ENCODE assay signal across 12 cellular contexts in genomic region chrX:76893930-76894329, GRCh38.
"Had no signal": no experiment of that assay in that cellular context is flagged by ENCODE, and none has a peak within 500 bp of the region (broad histone marks: within the 10 kb centered on the region; RNA-seq: fewer than 3 reads in every experiment).

No MANE protein-coding gene starts in this region.

- H3K27ac ChIP-seq: coronary artery, parathyroid adenoma, skin epidermis, thoracic aorta had no signal

- H3K4me3 ChIP-seq: coronary artery, skin epidermis, thoracic aorta had no signal

- DNase-seq: activated CD4-positive, alpha-beta T cell treated with anti-CD3 and anti-CD28 coated beads for 48 hours; activated CD8-positive, alpha-beta T cell treated with anti-CD3 and anti-CD28 coated beads, Interleukin-2, amount 10 ng/mL, durations not matched to agents 7 days and 5 days; activated naive CD4-positive, alpha-beta T cell treated with Interleukin-2 at 50 U/mL for 16 hours; effector memory CD4-positive, alpha-beta T cell; hippocampal formation; stimulated activated CD4-positive, alpha-beta T cell treated with anti-CD3 and anti-CD28 coated beads, Interleukin-4, amount 100 ng/mL, for 4 hours; stimulated activated naive CD8-positive, alpha-beta T cell treated with anti-CD3 and anti-CD28 coated beads, Interleukin-15, amount 100 ng/mL, for 72 hours; T1000 had no signal

- ATAC-seq: activated CD8-positive, alpha-beta T cell treated with anti-CD3 and anti-CD28 coated beads, Interleukin-2, amount 10 ng/mL, durations not matched to agents 7 days and 5 days; stimulated activated naive CD8-positive, alpha-beta T cell treated with anti-CD3 and anti-CD28 coated beads, Interleukin-15, amount 100 ng/mL, for 72 hours had no signal
